ENCODE assay signal across 16 cellular contexts in the genomic region with DNA sequence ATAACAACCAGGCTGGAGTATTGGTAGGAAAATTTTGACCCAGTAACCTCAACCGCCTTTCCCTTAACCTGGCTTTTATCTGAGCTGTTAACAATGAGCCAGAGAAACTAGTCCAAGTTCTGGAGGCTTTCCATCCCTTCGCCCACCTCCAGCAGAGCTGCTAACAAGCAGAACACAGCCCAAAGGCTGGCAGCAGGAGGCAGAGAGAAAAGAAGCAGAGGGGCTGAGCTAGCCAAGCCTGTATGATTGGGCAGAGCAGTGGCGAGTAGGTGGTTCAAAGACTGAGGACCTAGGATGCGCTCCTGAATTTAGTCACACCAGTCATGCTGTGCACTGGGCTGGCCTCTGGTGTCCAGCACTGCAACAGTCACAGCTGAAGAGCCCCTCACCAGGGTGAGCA.
DNase-seq lines count a peak whose midpoint lies in the region; ATAC-seq and TF ChIP-seq lines count a peak whose summit lies in the region.
"Had no signal": no experiment of that assay in that cellular context is flagged by ENCODE, and none has a peak within 500 bp of the region (broad histone marks: within the 10 kb centered on the region; RNA-seq: fewer than 3 reads in every experiment).

No MANE protein-coding gene starts in this region.

- H3K27ac Mint-ChIP-seq in GM23338: no peak overlapping the region
- H3K27ac Mint-ChIP-seq: CD4-positive, CD25-positive, alpha-beta regulatory T cell; H9 had no signal

- H2AFZ ChIP-seq in GM23338: no peak overlapping the region

- H3K4me1 ChIP-seq in GM23338 (ENCODE audit: insufficient read depth): no peaks in the 10 kb centered on the region
- H3K4me1 ChIP-seq: BE2C had no signal

- H3K4me1 Mint-ChIP-seq in GM23338: no peaks in the 10 kb centered on the region
- H3K4me1 Mint-ChIP-seq: CD4-positive, CD25-positive, alpha-beta regulatory T cell; CD8-positive, alpha-beta memory T cell; H9 had no signal

- DNase-seq in Ammon's horn (ENCODE audit: low spot score): peak; percentile 64
- no peak for DNase-seq in GM23338 (ENCODE audit: low spot score)
- peak; percentile 47 for DNase-seq in inferior parietal cortex (ENCODE audit: extremely low spot score)
- DNase-seq in posterior cingulate gyrus: peak in 8 of 10 donors; percentile 48 to 93 (median 66)
- DNase-seq in stimulated activated CD4-positive, alpha-beta T cell treated with anti-CD3 and anti-CD28 coated beads, Interleukin-4, amount 100 ng/mL, for 4 hours: no peak
- no peak for DNase-seq in NCI-H774 (lab: John Stamatoyannopoulos, UW)
- DNase-seq in NCI-H524 (lab: John Stamatoyannopoulos, UW): no peak
- DNase-seq: BE2C; CD4-positive, CD25-positive, alpha-beta regulatory T cell; CD8-positive, alpha-beta memory T cell; COR-L47; DMS153; DMS79; GF-D8; H9; IMR-90 had no signal

- no peaks in the 10 kb centered on the region for H3K36me3 ChIP-seq in GM23338 (ENCODE audit: insufficient read depth)
- H3K36me3 ChIP-seq: BE2C had no signal

- H3K4me3 Mint-ChIP-seq in GM23338: no peak overlapping the region
- H3K4me3 Mint-ChIP-seq: CD4-positive, CD25-positive, alpha-beta regulatory T cell; CD8-positive, alpha-beta memory T cell; H9 had no signal

- no peak overlapping the region for H3K4me2 ChIP-seq in GM23338

- no peak overlapping the region for H3K4me3 ChIP-seq in GM23338

- no peaks in the 10 kb centered on the region for H3K27me3 ChIP-seq in GM23338 (ENCODE audit: insufficient read depth)
- H3K27me3 ChIP-seq: BE2C had no signal

- no peaks in the 10 kb centered on the region for H3K9me3 Mint-ChIP-seq in GM23338
- H3K9me3 Mint-ChIP-seq: CD8-positive, alpha-beta memory T cell; H9 had no signal

- H4K20me1 ChIP-seq in GM23338 (replicated peaks; ENCODE audit: insufficient read depth): no peaks in the 10 kb centered on the region

- peaks cover 6% of the 10 kb centered on the region for H3K27me3 Mint-ChIP-seq in GM23338 (ENCODE audit: insufficient read depth, low read depth, poor library complexity)

- H3K9me2 ChIP-seq in GM23338 (ENCODE audit: insufficient read depth): no peaks in the 10 kb centered on the region

- H3K36me3 Mint-ChIP-seq in GM23338 (ENCODE audit: low read depth): no peaks in the 10 kb centered on the region
- H3K36me3 Mint-ChIP-seq: CD4-positive, CD25-positive, alpha-beta regulatory T cell; CD8-positive, alpha-beta memory T cell had no signal

- intact Hi-C loops in posterior cingulate gyrus (cut with DNase I): no loop called here

- TF ChIP-seq CTCF in GM23338 (conservative IDR thresholded peaks at IDR 0.05; ENCODE audit: low read depth in 2 of 2): no peak

- no peaks in the 10 kb centered on the region for H3K79me2 ChIP-seq in GM23338 (replicated peaks; ENCODE audit: insufficient read depth)

- no peak overlapping the region for H3K27ac ChIP-seq in GM23338 (ENCODE audit: low read depth)

- ATAC-seq in GM23338: peak; percentile 31; the same call in 1 of the 3 replicates

- H3F3A ChIP-seq in GM23338 (replicated peaks; ENCODE audit: low read depth): no peaks in the 10 kb centered on the region

TF ChIP-seq in GM23338, 12 proteins besides CTCF, POLR2A, EP300 and RAD21:
- TF ChIP-seq ZNF331 (CRISPR knock-in tag; IDR thresholded peaks at IDR 0.05; ENCODE audit: low read depth): no peak
- no peak for TF ChIP-seq EZH2phosphoT487 (IDR thresholded peaks at IDR 0.05; ENCODE audit: unreplicated experiment)
- no peak for TF ChIP-seq ETS1 (IDR thresholded peaks at IDR 0.05)
- no peak for TF ChIP-seq JUNB (IDR thresholded peaks at IDR 0.05; ENCODE audit: unreplicated experiment)
- TF ChIP-seq CREB1 (CRISPR knock-in tag; IDR thresholded peaks at IDR 0.05; ENCODE audit: low read depth): no peak
- TF ChIP-seq, protein P1, sequence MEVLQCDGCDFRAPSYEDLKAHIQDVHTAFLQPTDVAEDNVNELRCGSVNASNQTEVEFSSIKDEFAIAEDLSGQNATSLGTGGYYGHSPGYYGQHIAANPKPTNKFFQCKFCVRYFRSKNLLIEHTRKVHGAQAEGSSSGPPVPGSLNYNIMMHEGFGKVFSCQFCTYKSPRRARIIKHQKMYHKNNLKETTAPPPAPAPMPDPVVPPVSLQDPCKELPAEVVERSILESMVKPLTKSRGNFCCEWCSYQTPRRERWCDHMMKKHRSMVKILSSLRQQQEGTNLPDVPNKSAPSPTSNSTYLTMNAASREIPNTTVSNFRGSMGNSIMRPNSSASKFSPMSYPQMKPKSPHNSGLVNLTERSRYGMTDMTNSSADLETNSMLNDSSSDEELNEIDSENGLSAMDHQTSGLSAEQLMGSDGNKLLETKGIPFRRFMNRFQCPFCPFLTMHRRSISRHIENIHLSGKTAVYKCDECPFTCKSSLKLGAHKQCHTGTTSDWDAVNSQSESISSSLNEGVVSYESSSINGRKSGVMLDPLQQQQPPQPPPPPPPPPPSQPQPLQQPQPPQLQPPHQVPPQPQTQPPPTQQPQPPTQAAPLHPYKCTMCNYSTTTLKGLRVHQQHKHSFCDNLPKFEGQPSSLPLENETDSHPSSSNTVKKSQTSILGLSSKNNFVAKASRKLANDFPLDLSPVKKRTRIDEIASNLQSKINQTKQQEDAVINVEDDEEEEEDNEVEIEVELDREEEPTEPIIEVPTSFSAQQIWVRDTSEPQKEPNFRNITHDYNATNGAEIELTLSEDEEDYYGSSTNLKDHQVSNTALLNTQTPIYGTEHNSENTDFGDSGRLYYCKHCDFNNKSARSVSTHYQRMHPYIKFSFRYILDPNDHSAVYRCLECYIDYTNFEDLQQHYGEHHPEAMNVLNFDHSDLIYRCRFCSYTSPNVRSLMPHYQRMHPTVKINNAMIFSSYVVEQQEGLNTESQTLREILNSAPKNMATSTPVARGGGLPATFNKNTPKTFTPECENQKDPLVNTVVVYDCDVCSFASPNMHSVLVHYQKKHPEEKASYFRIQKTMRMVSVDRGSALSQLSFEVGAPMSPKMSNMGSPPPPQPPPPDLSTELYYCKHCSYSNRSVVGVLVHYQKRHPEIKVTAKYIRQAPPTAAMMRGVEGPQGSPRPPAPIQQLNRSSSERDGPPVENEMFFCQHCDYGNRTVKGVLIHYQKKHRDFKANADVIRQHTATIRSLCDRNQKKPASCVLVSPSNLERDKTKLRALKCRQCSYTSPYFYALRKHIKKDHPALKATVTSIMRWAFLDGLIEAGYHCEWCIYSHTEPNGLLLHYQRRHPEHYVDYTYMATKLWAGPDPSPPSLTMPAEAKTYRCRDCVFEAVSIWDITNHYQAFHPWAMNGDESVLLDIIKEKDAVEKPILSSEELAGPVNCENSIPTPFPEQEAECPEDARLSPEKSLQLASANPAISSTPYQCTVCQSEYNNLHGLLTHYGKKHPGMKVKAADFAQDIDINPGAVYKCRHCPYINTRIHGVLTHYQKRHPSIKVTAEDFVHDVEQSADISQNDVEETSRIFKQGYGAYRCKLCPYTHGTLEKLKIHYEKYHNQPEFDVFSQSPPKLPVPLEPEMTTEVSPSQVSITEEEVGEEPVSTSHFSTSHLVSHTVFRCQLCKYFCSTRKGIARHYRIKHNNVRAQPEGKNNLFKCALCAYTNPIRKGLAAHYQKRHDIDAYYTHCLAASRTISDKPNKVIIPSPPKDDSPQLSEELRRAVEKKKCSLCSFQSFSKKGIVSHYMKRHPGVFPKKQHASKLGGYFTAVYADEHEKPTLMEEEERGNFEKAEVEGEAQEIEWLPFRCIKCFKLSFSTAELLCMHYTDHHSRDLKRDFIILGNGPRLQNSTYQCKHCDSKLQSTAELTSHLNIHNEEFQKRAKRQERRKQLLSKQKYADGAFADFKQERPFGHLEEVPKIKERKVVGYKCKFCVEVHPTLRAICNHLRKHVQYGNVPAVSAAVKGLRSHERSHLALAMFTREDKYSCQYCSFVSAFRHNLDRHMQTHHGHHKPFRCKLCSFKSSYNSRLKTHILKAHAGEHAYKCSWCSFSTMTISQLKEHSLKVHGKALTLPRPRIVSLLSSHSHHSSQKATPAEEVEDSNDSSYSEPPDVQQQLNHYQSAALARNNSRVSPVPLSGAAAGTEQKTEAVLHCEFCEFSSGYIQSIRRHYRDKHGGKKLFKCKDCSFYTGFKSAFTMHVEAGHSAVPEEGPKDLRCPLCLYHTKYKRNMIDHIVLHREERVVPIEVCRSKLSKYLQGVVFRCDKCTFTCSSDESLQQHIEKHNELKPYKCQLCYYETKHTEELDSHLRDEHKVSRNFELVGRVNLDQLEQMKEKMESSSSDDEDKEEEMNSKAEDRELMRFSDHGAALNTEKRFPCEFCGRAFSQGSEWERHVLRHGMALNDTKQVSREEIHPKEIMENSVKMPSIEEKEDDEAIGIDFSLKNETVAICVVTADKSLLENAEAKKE (CRISPR knock-in tag; IDR thresholded peaks at IDR 0.05): no peak
- TF ChIP-seq EZH2 (IDR thresholded peaks at IDR 0.05; ENCODE audit: low read depth, unreplicated experiment): no peak
- TF ChIP-seq NANOG (IDR thresholded peaks at IDR 0.05; ENCODE audit: borderline replicate concordance): no peak
- no peak for TF ChIP-seq POLR2AphosphoS5 (IDR thresholded peaks at IDR 0.05; ENCODE audit: low read depth)
- no peak for TF ChIP-seq ZNF114 (CRISPR knock-in tag; IDR thresholded peaks at IDR 0.05)
- no peak for TF ChIP-seq STAT1 (IDR thresholded peaks at IDR 0.05; ENCODE audit: unreplicated experiment)

Comparison
In these comparisons a context has a peak if more than half of its experiments do, and no peak if none do; other contexts are left out.
1. DNase-seq: peak in Ammon's horn (single experiment), inferior parietal cortex (single experiment) and posterior cingulate gyrus (8 of 10); none in GM23338 (single experiment), stimulated activated CD4-positive, alpha-beta T cell treated with anti-CD3 and anti-CD28 coated beads, Interleukin-4, amount 100 ng/mL, for 4 hours (0 of 2), NCI-H774 (single experiment) and NCI-H524 (0 of 2).